ENCODE assay signal across 39 cellular contexts in the genomic region with DNA sequence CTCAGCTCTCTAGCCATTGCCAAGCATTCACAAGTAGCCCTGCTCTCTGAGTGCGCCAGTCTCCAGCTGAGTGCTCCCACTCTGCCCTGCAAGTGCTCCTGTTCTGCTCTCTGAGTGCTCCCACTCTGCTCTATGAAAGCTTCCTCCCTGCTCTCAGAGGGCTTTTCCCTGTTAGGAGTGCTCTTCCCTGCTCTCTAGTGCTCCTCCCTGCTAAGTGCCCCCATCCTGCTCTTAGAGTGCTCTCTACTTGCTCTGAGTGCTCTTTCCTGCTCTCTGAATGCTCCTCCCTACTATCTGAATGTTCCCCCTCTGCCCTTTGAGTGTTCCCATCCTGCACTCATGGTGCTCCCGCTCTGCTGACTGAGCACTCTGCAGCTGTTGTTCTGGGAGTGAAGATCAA.
"Had no signal": no experiment of that assay in that cellular context is flagged by ENCODE, and none has a peak within 500 bp of the region (broad histone marks: within the 10 kb centered on the region; RNA-seq: fewer than 3 reads in every experiment).

No MANE protein-coding gene starts in this region.

- H3K27me3 Mint-ChIP-seq: activated naive CD8-positive, alpha-beta T cell treated with anti-CD3 and anti-CD28 coated beads for 36 hours; activated naive CD8-positive, alpha-beta T cell treated with anti-CD3 and anti-CD28 coated beads, Interleukin-2, amount 50 U/mL, for 24 hours had no signal

- H3K4me1 Mint-ChIP-seq: activated naive CD4-positive, alpha-beta T cell treated with anti-CD3 and anti-CD28 coated beads, Interleukin-2, amount 10 ng/mL, durations not matched to agents 7 days and 5 days; activated naive CD4-positive, alpha-beta T cell treated with anti-CD3 and anti-CD28 coated beads, Interleukin-2, amount 50 U/mL, for 24 hours; activated naive CD8-positive, alpha-beta T cell treated with anti-CD3 and anti-CD28 coated beads for 36 hours; activated naive CD8-positive, alpha-beta T cell treated with anti-CD3 and anti-CD28 coated beads, Interleukin-2, amount 10 ng/mL, durations not matched to agents 7 days and 5 days; activated naive CD8-positive, alpha-beta T cell treated with anti-CD3 and anti-CD28 coated beads, Interleukin-2, amount 50 U/mL, for 24 hours; activated T-helper 17 cell treated with anti-CD3 and anti-CD28 coated beads, Interleukin-2, amount 50 U/mL, for 72 hours; central memory CD8-positive, alpha-beta T cell had no signal

- H3K36me3 ChIP-seq: adrenal gland, ascending aorta, brain microvascular endothelial cell, breast epithelium, cardiac muscle cell had no signal

- H3K4me1 ChIP-seq: adrenal gland, ascending aorta, body of pancreas, breast epithelium had no signal

- FAIRE-seq: astrocyte, bronchial epithelial cell had no signal

- DNase-seq: activated effector memory CD4-positive, alpha-beta T cell treated with anti-CD3 and anti-CD28 coated beads, Interleukin-2, amount 50 U/mL, for 16 hours; activated effector memory CD4-positive, alpha-beta T cell treated with Interleukin-2 at 50 U/mL for 16 hours; activated gamma-delta T cell; activated gamma-delta T cell treated with Interleukin-2 at 50 U/mL for 16 hours; activated naive CD4-positive, alpha-beta T cell; activated naive CD4-positive, alpha-beta T cell treated with anti-CD3 and anti-CD28 coated beads for 36 hours; activated naive CD4-positive, alpha-beta T cell treated with anti-CD3 and anti-CD28 coated beads, Interleukin-2, amount 10 ng/mL, durations not matched to agents 7 days and 5 days; activated naive CD4-positive, alpha-beta T cell treated with anti-CD3 and anti-CD28 coated beads, Interleukin-2, amount 50 U/mL, for 16 hours; activated naive CD4-positive, alpha-beta T cell treated with Interleukin-2 at 50 U/mL for 16 hours; activated naive CD8-positive, alpha-beta T cell treated with anti-CD3 and anti-CD28 coated beads for 36 hours; activated naive CD8-positive, alpha-beta T cell treated with anti-CD3 and anti-CD28 coated beads, Interleukin-2, amount 10 ng/mL, durations not matched to agents 7 days and 5 days; activated naive CD8-positive, alpha-beta T cell treated with anti-CD3 and anti-CD28 coated beads, Interleukin-2, amount 50 U/mL, for 24 hours; activated T-cell treated with anti-CD3 and anti-CD28 coated beads, Interleukin-2, amount 50 U/mL, for 24 hours; activated T-cell treated with anti-CD3 and anti-CD28 coated beads, Interleukin-2, amount 50 U/mL, for 4 hours; activated T-cell treated with anti-CD3 and anti-CD28 coated beads, Interleukin-2, amount 50 U/mL, for 48 hours; activated T-cell treated with anti-CD3 and anti-CD28 coated beads, Interleukin-2, amount 50 U/mL, for 72 hours; adrenal gland; amniotic stem cell; amygdala; anterior cingulate cortex; aorta; body of pancreas; brain microvascular endothelial cell; caudate nucleus; central memory CD4-positive, alpha-beta T cell; cerebellar nuclear complex had no signal

- H3K27ac Mint-ChIP-seq: activated naive CD4-positive, alpha-beta T cell treated with anti-CD3 and anti-CD28 coated beads for 36 hours; activated naive CD4-positive, alpha-beta T cell treated with anti-CD3 and anti-CD28 coated beads, Interleukin-2, amount 10 ng/mL, durations not matched to agents 7 days and 5 days; activated naive CD4-positive, alpha-beta T cell treated with anti-CD3 and anti-CD28 coated beads, Interleukin-2, amount 50 U/mL, for 24 hours; activated naive CD4-positive, alpha-beta T cell treated with anti-CD3 and anti-CD28 coated beads, Interleukin-2, amount 50 U/mL, for 72 hours; activated naive CD8-positive, alpha-beta T cell; activated naive CD8-positive, alpha-beta T cell treated with anti-CD3 and anti-CD28 coated beads for 36 hours; activated naive CD8-positive, alpha-beta T cell treated with anti-CD3 and anti-CD28 coated beads, Interleukin-2, amount 10 ng/mL, durations not matched to agents 7 days and 5 days; activated naive CD8-positive, alpha-beta T cell treated with anti-CD3 and anti-CD28 coated beads, Interleukin-2, amount 50 U/mL, for 24 hours; activated T-cell treated with anti-CD3 and anti-CD28 coated beads, Interleukin-2, amount 50 U/mL, for 24 hours; activated T-cell treated with anti-CD3 and anti-CD28 coated beads, Interleukin-2, amount 50 U/mL, for 72 hours; activated T-helper 1 cell treated with anti-CD3 and anti-CD28 coated beads, Interleukin-12 subunit alpha, Interleukin-12 subunit beta, Interleukin-2, Interleukin-4 antibody, amounts not matched to agents 30 ng/mL and 10 ng/mL and 1 ng/mL, durations not matched to agents 14 hours and 24 hours and 36 hours; activated T-helper 17 cell treated with anti-CD3 and anti-CD28 coated beads, Interleukin-2, amount 50 U/mL, for 72 hours; activated T-helper 2 cell treated with anti-CD3 and anti-CD28 coated beads, Interferon-gamma antibody, Interleukin-2, Interleukin-4, amounts not matched to agents 10 μg/mL and 5 μg/mL and 100 μg/mL, durations not matched to agents 14 hours and 24 hours and 36 hours; brain had no signal

- H3K27me3 ChIP-seq: ascending aorta, body of pancreas, brain microvascular endothelial cell, cardiac muscle cell had no signal

- H3K36me3 Mint-ChIP-seq: activated naive CD4-positive, alpha-beta T cell treated with anti-CD3 and anti-CD28 coated beads, Interleukin-2, amount 10 ng/mL, durations not matched to agents 7 days and 5 days; activated naive CD8-positive, alpha-beta T cell treated with anti-CD3 and anti-CD28 coated beads, Interleukin-2, amount 10 ng/mL, durations not matched to agents 7 days and 5 days; brain had no signal

- H3K27ac ChIP-seq: adrenal gland, ascending aorta, body of pancreas, brain microvascular endothelial cell, breast epithelium, cardiac muscle cell had no signal

- H3K9me3 ChIP-seq: adrenal gland had no signal

- ATAC-seq: activated naive CD4-positive, alpha-beta T cell treated with anti-CD3 and anti-CD28 coated beads, Interleukin-2, amount 50 U/mL, for 72 hours; activated naive CD8-positive, alpha-beta T cell treated with anti-CD3 and anti-CD28 coated beads, Interleukin-2, amount 50 U/mL, for 24 hours; activated T-cell treated with anti-CD3 and anti-CD28 coated beads, Interleukin-2, amount 50 U/mL, for 4 hours; activated T-cell treated with anti-CD3 and anti-CD28 coated beads, Interleukin-2, amount 50 U/mL, for 72 hours; activated T-helper 17 cell treated with anti-CD3 and anti-CD28 coated beads, Interleukin-2, amount 50 U/mL, for 72 hours; body of pancreas had no signal

- H3K4me3 ChIP-seq: adrenal gland, ascending aorta, body of pancreas, breast epithelium, cardiac muscle cell had no signal

- H3K4me3 Mint-ChIP-seq: activated naive CD4-positive, alpha-beta T cell treated with anti-CD3 and anti-CD28 coated beads for 36 hours; activated naive CD4-positive, alpha-beta T cell treated with anti-CD3 and anti-CD28 coated beads, Interleukin-2, amount 10 ng/mL, durations not matched to agents 7 days and 5 days; activated naive CD4-positive, alpha-beta T cell treated with anti-CD3 and anti-CD28 coated beads, Interleukin-2, amount 50 U/mL, for 24 hours; activated naive CD8-positive, alpha-beta T cell; activated naive CD8-positive, alpha-beta T cell treated with anti-CD3 and anti-CD28 coated beads for 36 hours; activated naive CD8-positive, alpha-beta T cell treated with anti-CD3 and anti-CD28 coated beads, Interleukin-2, amount 10 ng/mL, durations not matched to agents 7 days and 5 days; activated naive CD8-positive, alpha-beta T cell treated with anti-CD3 and anti-CD28 coated beads, Interleukin-2, amount 50 U/mL, for 24 hours; activated T-cell treated with anti-CD3 and anti-CD28 coated beads, Interleukin-2, amount 50 U/mL, for 24 hours; activated T-cell treated with anti-CD3 and anti-CD28 coated beads, Interleukin-2, amount 50 U/mL, for 4 hours; activated T-cell treated with anti-CD3 and anti-CD28 coated beads, Interleukin-2, amount 50 U/mL, for 72 hours; activated T-helper 1 cell treated with anti-CD3 and anti-CD28 coated beads, Interleukin-12 subunit alpha, Interleukin-12 subunit beta, Interleukin-2, Interleukin-4 antibody, amounts not matched to agents 30 ng/mL and 10 ng/mL and 1 ng/mL, durations not matched to agents 14 hours and 24 hours and 36 hours; activated T-helper 17 cell treated with anti-CD3 and anti-CD28 coated beads, Interleukin-2, amount 50 U/mL, for 72 hours; brain; central memory CD8-positive, alpha-beta T cell had no signal
